ENCODE assay signal across 1 cellular context in genomic region chr1:169933999-169934725, GRCh38.
A peak's percentile ranks its signal among the peaks of the same experiment; 100 is the strongest.
TF ChIP-seq lines count a peak whose summit lies in the region.

No MANE protein-coding gene starts in this region.

TF ChIP-seq in HEK293, 187 proteins besides CTCF, POLR2A, EP300 and RAD21 (continued from another document):
- TF ChIP-seq PATZ1 (tag by site-specific recombination; IDR thresholded peaks at IDR 0.05) (peak; percentile 19; the same call in 1 of the 2 replicates), ZNF654 (tag by site-specific recombination; IDR thresholded peaks at IDR 0.05; ENCODE audit: low read depth) (peak; percentile 7; the same call in 1 of the 2 replicates), ZNF843 (tag by site-specific recombination; IDR thresholded peaks at IDR 0.05) (peak; percentile 94), GLIS1 (tag by site-specific recombination; IDR thresholded peaks at IDR 0.05) (peak; percentile 16; the same call in 1 of the 2 replicates), SP7 (tag by site-specific recombination; IDR thresholded peaks at IDR 0.05) (peak; percentile 35; the same call in 1 of the 2 replicates), ZNF350 (tag by site-specific recombination; IDR thresholded peaks at IDR 0.05) (peak; percentile 33; the same call in 1 of the 2 replicates), ZNF2 (tag by site-specific recombination; IDR thresholded peaks at IDR 0.05) (peak; percentile 38; the same call in 1 of the 2 replicates), SP2 (tag by site-specific recombination; IDR thresholded peaks at IDR 0.05) (0 out of 2 replicates have a peak, but pooled peaks have one; percentile 7), ZNF366 (tag by site-specific recombination; conservative IDR thresholded peaks at IDR 0.05) (peak; percentile 71), TSHZ1 (tag by site-specific recombination; IDR thresholded peaks at IDR 0.05; ENCODE audit: borderline replicate concordance) (0 out of 2 replicates have a peak, but pooled peaks have one; percentile 33), SALL2 (tag by site-specific recombination; IDR thresholded peaks at IDR 0.05; ENCODE audit: borderline replicate concordance) (no peak), ZBTB49 (tag by site-specific recombination; IDR thresholded peaks at IDR 0.05; ENCODE audit: low read depth) (no peak), ZEB2 (tag by site-specific recombination; IDR thresholded peaks at IDR 0.05) (peak; percentile 66; the same call in 1 of the 2 replicates), PRDM6 (tag by site-specific recombination; IDR thresholded peaks at IDR 0.05) (peak; percentile 96), HIC1 (tag by site-specific recombination; IDR thresholded peaks at IDR 0.05) (no peak), INSM2 (tag by site-specific recombination; IDR thresholded peaks at IDR 0.05) (peak; percentile 96), RBAK (tag by site-specific recombination; IDR thresholded peaks at IDR 0.05) (no peak), ZXDB (tag by site-specific recombination; IDR thresholded peaks at IDR 0.05) (peak; percentile 91), BCL11A (tag by site-specific recombination; IDR thresholded peaks at IDR 0.05; ENCODE audit: low read depth) (peak; percentile 61; the same call in 1 of the 2 replicates), ZSCAN16 (tag by site-specific recombination; IDR thresholded peaks at IDR 0.05) (0 out of 2 replicates have a peak, but pooled peaks have one; percentile 38), WT1 (tag by site-specific recombination; IDR thresholded peaks at IDR 0.05) (peak; percentile 97), TCF7L2 (IDR thresholded peaks at IDR 0.05; ENCODE audit: borderline replicate concordance, low read depth, low read length) (0 out of 2 replicates have a peak, but pooled peaks have one; percentile 38), ZBTB6 (tag by site-specific recombination; IDR thresholded peaks at IDR 0.05) (peak; percentile 73), ZNF558 (tag by site-specific recombination; IDR thresholded peaks at IDR 0.05) (0 out of 2 replicates have a peak, but pooled peaks have one; percentile 18), ZBTB11 (tag by site-specific recombination; conservative IDR thresholded peaks at IDR 0.05; ENCODE audit: low read depth) (no peak), KLF1 (tag by site-specific recombination; IDR thresholded peaks at IDR 0.05) (peak; percentile 72), ZNF600 (tag by site-specific recombination; IDR thresholded peaks at IDR 0.05) (0 out of 2 replicates have a peak, but pooled peaks have one; percentile 13), ZNF692 (tag by site-specific recombination; IDR thresholded peaks at IDR 0.05) (no peak), ZNF133 (tag by site-specific recombination; IDR thresholded peaks at IDR 0.05) (no peak), ZNF202 (tag by site-specific recombination; IDR thresholded peaks at IDR 0.05; ENCODE audit: borderline replicate concordance) (no peak), KLF8 (tag by site-specific recombination; IDR thresholded peaks at IDR 0.05) (peak; percentile 77), PBX3 (CRISPR knock-in tag; IDR thresholded peaks at IDR 0.05) (no peak), OVOL3 (tag by site-specific recombination; IDR thresholded peaks at IDR 0.05) (0 out of 2 replicates have a peak, but pooled peaks have one; percentile 56), YY2 (tag by site-specific recombination; IDR thresholded peaks at IDR 0.05) (no peak)
